ENCODE assay signal across 7 cellular contexts in the genomic region with DNA sequence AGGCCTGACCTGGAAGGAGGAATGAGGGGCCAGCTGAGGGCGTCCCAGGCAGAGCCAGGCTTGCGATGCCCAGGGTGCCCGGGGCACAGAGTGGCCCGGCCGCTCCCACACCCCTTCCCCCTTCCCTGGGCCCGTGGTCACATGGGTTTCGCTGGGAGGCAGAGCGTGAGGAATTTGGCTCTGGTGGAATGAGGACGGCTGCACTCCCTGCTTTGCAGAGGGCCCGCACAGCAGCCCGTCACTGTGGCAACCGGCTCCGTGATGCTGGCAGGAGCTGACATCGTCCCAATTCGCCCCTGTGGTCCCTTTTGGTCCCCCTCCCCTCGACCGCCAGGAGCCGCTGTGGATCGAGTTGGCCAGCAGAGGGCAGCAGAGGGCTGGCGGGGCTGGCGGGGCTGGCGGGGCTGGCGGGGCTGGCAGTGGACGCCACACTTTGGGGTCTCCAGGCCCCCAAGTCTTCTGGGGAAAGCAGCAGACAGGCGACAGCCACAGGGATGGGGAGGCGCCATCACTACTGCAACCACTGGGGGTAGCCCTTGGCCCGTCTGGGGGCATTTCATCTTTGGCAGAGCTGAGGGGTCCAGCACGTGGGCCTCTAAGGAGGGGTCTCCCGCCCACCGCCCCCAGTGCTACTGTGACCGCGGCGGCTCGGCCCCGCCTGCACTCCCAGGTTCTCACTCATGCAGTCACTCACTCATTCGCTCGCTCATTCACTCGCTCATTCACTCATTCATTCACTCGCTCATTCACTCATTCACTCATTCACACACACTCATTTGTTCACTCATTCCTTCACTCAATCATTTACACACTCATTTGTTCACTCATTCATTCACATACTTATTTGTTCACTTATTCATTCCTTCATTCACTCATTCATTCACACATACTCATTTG. TPM values are rescaled to one million over a fixed set of nuclear protein-coding genes. Genes with fewer than 3 reads are reported as not detected.
DNase-seq lines count a peak whose midpoint lies in the region; ATAC-seq and TF ChIP-seq lines count a peak whose summit lies in the region.

No MANE protein-coding gene starts in this region.

- no peaks in the 10 kb centered on the region for H3K36me3 Mint-ChIP-seq in activated CD8-positive, alpha-beta T cell treated with anti-CD3 and anti-CD28 coated beads for 36 hours (ENCODE audit: low read depth)
- H3K36me3 Mint-ChIP-seq in nephron progenitor cell (ENCODE audit: low read depth) = no peaks in the 10 kb centered on the region

- no peak overlapping the region for H3K27ac ChIP-seq in esophagus squamous epithelium

- DNase-seq in GM12865 (ENCODE audit: low read depth) = peak; percentile 43
- peak; percentile 52 for DNase-seq in NCI-H1105 treated with DMSO at 0.1 percent for 48 hours (lab: John Stamatoyannopoulos, UW)
- DNase-seq in activated CD8-positive, alpha-beta T cell treated with anti-CD3 and anti-CD28 coated beads for 36 hours = peak; percentile 60
- DNase-seq in esophagus squamous epithelium (lab: John Stamatoyannopoulos, UW) = no peak
- DNase-seq in nephron progenitor cell = peak; percentile 88
- DNase-seq in NCI-H128 (lab: John Stamatoyannopoulos, UW; ENCODE audit: unreplicated experiment) = no peak

- H3K27ac Mint-ChIP-seq in activated CD8-positive, alpha-beta T cell treated with anti-CD3 and anti-CD28 coated beads for 36 hours = no peak overlapping the region
- no peak overlapping the region for H3K27ac Mint-ChIP-seq in nephron progenitor cell

- H3K27me3 ChIP-seq in esophagus squamous epithelium = peaks cover 0 to 90% (median 0%) of the 10 kb centered on the region in 4 donors

- no peaks in the 10 kb centered on the region for H3K9me3 Mint-ChIP-seq in activated CD8-positive, alpha-beta T cell treated with anti-CD3 and anti-CD28 coated beads for 36 hours
- peaks cover 6% of the 10 kb centered on the region for H3K9me3 Mint-ChIP-seq in nephron progenitor cell

- H3K36me3 ChIP-seq in esophagus squamous epithelium = no peaks in the 10 kb centered on the region

- TF ChIP-seq CTCF in GM12865 (IDR thresholded peaks at IDR 0.05; ENCODE audit: insufficient read depth, low read depth, low read length, missing control alignments) (peak; percentile 71), esophagus squamous epithelium (IDR thresholded peaks at IDR 0.05) (peak; percentile 54 to 91 (median 64)), nephron progenitor cell (IDR thresholded peaks at IDR 0.05) (peak; percentile 92)
- TF ChIP-seq CTCF in activated CD8-positive, alpha-beta T cell treated with anti-CD3 and anti-CD28 coated beads for 36 hours (IDR thresholded peaks at IDR 0.05) = peak; percentile 88

- WGBS in esophagus squamous epithelium, 2 donors = 24 to 34% methylated on average over 11 to 13 of the region's 39 CpGs

- H3K27me3 Mint-ChIP-seq in activated CD8-positive, alpha-beta T cell treated with anti-CD3 and anti-CD28 coated beads for 36 hours = peaks cover 8% of the 10 kb centered on the region
- H3K27me3 Mint-ChIP-seq in nephron progenitor cell (ENCODE audit: low read depth, poor library complexity) = peaks cover 29% of the 10 kb centered on the region

- peak; percentile 83 for ATAC-seq in activated CD8-positive, alpha-beta T cell treated with anti-CD3 and anti-CD28 coated beads for 36 hours
- no peak for ATAC-seq in GM21786 (IDR thresholded peaks at IDR 0.05; ENCODE audit: unreplicated experiment)

- CTCF ChIA-PET in activated CD8-positive, alpha-beta T cell treated with anti-CD3 and anti-CD28 coated beads for 36 hours (lab: Charles Lee) = interaction anchor here (0.8 to 2.8 kb wide), 11 partner anchors 12 to 167 kb away, joined by 3 to 13 read pairs (median 3); partner anchors contain the start of gene YTHDF1

- no peak overlapping the region for H3K4me3 Mint-ChIP-seq in activated CD8-positive, alpha-beta T cell treated with anti-CD3 and anti-CD28 coated beads for 36 hours
- H3K4me3 Mint-ChIP-seq in nephron progenitor cell = no peak overlapping the region

- no peak overlapping the region for H3K4me3 ChIP-seq in GM12865 (ENCODE audit: low read depth, low read length)
- no peak overlapping the region for H3K4me3 ChIP-seq in esophagus squamous epithelium

- no peaks in the 10 kb centered on the region for H3K4me1 Mint-ChIP-seq in activated CD8-positive, alpha-beta T cell treated with anti-CD3 and anti-CD28 coated beads for 36 hours (ENCODE audit: low read depth)
- H3K4me1 Mint-ChIP-seq in nephron progenitor cell = peaks cover 20% of the 10 kb centered on the region

- intact Hi-C loops in activated CD8-positive, alpha-beta T cell treated with anti-CD3 and anti-CD28 coated beads for 36 hours (cut with micrococcal nuclease) = loop anchor here (2.0 kb wide), 1 partner anchor 122 kb away; no protein-coding TSS in a partner anchor
- intact Hi-C loops in esophagus squamous epithelium (cut with DNase I) = loop anchor here (5.0 kb wide), 1 partner anchor 126 kb away; no protein-coding TSS in a partner anchor

- POLR2A ChIA-PET in activated CD8-positive, alpha-beta T cell treated with anti-CD3 and anti-CD28 coated beads for 36 hours (lab: Charles Lee) = interaction anchor here (1.3 kb wide), 1 partner anchor 28 kb away, joined by 3 read pairs; no protein-coding TSS in a partner anchor

- peaks cover 0 to 7% (median 0%) of the 10 kb centered on the region in 3 donors for H3K4me1 ChIP-seq in esophagus squamous epithelium

- no peak for TF ChIP-seq POLR2A in esophagus squamous epithelium (IDR thresholded peaks at IDR 0.05)

- H3K9me3 ChIP-seq in esophagus squamous epithelium = no peaks in the 10 kb centered on the region

RNA-seq across cellular contexts. Expression of gene BHLHE23, which starts 49.7 kb away (rescaled TPM):
- total RNA-seq in activated CD8-positive, alpha-beta T cell treated with anti-CD3 and anti-CD28 coated beads for 36 hours = not detected
- not detected for total RNA-seq in esophagus squamous epithelium

Comparison
In these comparisons a context has a peak if more than half of its experiments do, and no peak if none do; other contexts are left out.
1. DNase-seq: peak in GM12865 (single experiment), NCI-H1105 treated with DMSO at 0.1 percent for 48 hours (single experiment), activated CD8-positive, alpha-beta T cell treated with anti-CD3 and anti-CD28 coated beads for 36 hours (single experiment) and nephron progenitor cell (single experiment); none in esophagus squamous epithelium (single experiment) and NCI-H128 (single experiment).
2. Peak in every context shown above with its lines, with median percentiles within 50 percentile points of each other: CTCF ChIP-seq.